ENCODE assay signal across 29 cellular contexts in the genomic region with DNA sequence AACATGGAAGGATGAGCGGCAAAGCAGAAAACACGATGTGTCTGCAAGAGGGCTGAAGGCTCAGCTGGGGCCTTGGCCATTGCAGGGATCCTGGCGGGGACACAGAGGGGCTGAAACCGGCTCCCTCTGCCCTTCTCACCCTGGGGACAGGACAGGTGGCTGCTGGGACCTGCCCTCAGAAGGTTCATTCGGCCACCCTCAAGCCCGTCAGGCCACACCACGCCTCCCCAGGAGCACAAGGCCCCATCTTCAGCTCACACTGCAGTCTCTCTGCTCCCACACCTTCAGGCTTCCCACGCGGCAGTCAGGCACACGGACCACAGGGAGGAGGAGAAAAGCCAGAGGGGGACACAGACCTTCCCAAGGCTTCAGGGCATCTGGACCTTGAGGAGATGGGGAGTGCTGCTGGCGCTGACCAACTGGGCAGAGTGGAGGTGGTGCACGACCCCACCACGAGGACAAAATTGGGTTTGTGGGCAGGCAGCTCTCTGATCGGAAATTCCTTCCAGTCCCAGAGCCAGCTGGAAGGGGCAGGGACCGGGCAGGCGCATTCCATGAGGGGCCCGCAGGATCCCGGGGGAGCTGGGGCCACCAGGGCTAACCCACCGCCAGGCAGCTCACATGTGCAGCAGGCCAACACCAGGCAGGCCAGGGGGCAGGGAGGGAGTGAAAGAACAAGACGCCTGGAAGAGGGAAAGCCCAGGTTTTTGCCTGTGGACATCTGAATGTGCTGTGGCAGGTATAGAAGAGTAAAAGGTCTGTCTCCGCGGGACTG.
DNase-seq lines count a peak whose midpoint lies in the region; ATAC-seq, FAIRE-seq and TF ChIP-seq lines count a peak whose summit lies in the region.
"Had no signal": no experiment of that assay in that cellular context is flagged by ENCODE, and none has a peak within 500 bp of the region (broad histone marks: within the 10 kb centered on the region; RNA-seq: fewer than 3 reads in every experiment).

No MANE protein-coding gene starts in this region.

- TF ChIP-seq CTCF in Caco-2 (IDR thresholded peaks at IDR 0.05; ENCODE audit: insufficient read depth in 1 of 2, low read depth in 1 of 2, low read length in 1 of 2, severe bottlenecking in 1 of 2, unreplicated experiment in 1 of 2) (no peak), H1 (IDR thresholded peaks at IDR 0.05; ENCODE audit: control extremely low read depth in 1 of 3, insufficient read depth in 1 of 3, low read depth in 1 of 3, low read length in 3 of 3) (no peak), neural crest cell (conservative IDR thresholded peaks at IDR 0.05) (no peak), body of pancreas (IDR thresholded peaks at IDR 0.05) (no peak)

- peak overlapping the region; percentile 35; the same call in 1 of the 2 replicates for H2BK5ac ChIP-seq in H1 (ENCODE audit: low read depth, low read length)

- H4K5ac ChIP-seq in H1 (ENCODE audit: insufficient read length, low read depth, low read length), result no peak overlapping the region

- H3K27ac ChIP-seq in HUES6 (ENCODE audit: low read depth, low read length) (0 out of 2 replicates have a peak overlapping the region, but pooled peaks have one; percentile 10), H1 (ENCODE audit: low read depth, low read length) (no peak overlapping the region; the same call in 1 of the 2 replicates), body of pancreas (no peak overlapping the region)
- H3K27ac ChIP-seq: HL-60, prostate gland, transverse colon, WERI-Rb-1 had no signal

- no peak for TF ChIP-seq EP300 in H1 (IDR thresholded peaks at IDR 0.05; ENCODE audit: borderline replicate concordance in 1 of 2, low read depth in 2 of 2, low read length in 2 of 2)

- CTCF ChIA-PET in Caco-2 (lab: Charles Lee), result no interaction called here
- CTCF ChIA-PET in H1 (lab: Charles Lee; ENCODE audit: partially characterized antibody), result interaction anchor here (0.7 to 4.9 kb wide), 7 partner anchors 9 to 80 kb away, joined by 3 to 28 read pairs (median 4); no protein-coding TSS in a partner anchor

- H4K8ac ChIP-seq in H1 (ENCODE audit: extremely low read depth, insufficient read depth, low read length), result 0 out of 2 replicates have a peak overlapping the region, but pooled peaks have one; percentile 14

- H2BK12ac ChIP-seq in H1 (ENCODE audit: low read depth, low read length), result no peak overlapping the region

- H3K79me2 ChIP-seq in H1 (ENCODE audit: control insufficient read depth in 1 of 2, insufficient read depth in 2 of 2, low read length in 2 of 2), result no peaks in the 10 kb centered on the region

- H3K27me3 ChIP-seq in Caco-2 (replicated peaks; ENCODE audit: control insufficient read depth, insufficient read depth, low read length) (no peaks in the 10 kb centered on the region), HUES6 (ENCODE audit: control insufficient read depth, insufficient read depth, low read length) (no peaks in the 10 kb centered on the region), H1 (replicated peaks in 1 of 4; ENCODE audit: control insufficient read depth in 3 of 4, extremely low read depth in 1 of 4, insufficient read depth in 3 of 4, low read length in 3 of 4) (no peaks in the 10 kb centered on the region), body of pancreas (no peaks in the 10 kb centered on the region)
- H3K27me3 ChIP-seq: BE2C, transverse colon had no signal

- H2BK120ac ChIP-seq in H1 (replicated peaks; ENCODE audit: low read depth, low read length), result no peak overlapping the region

- H3K4me2 ChIP-seq in H1 (ENCODE audit: insufficient read depth in 1 of 2, low read depth in 2 of 2, low read length in 2 of 2), result no peak overlapping the region

- H3K79me1 ChIP-seq in H1 (ENCODE audit: low read depth, low read length), result no peaks in the 10 kb centered on the region; the same call in 1 of the 2 replicates

- no peak overlapping the region for H3K23ac ChIP-seq in H1 (ENCODE audit: insufficient read length)

- TF ChIP-seq RAD21 in H1 (IDR thresholded peaks at IDR 0.05 in 1 of 2, conservative IDR thresholded peaks at IDR 0.05 in 1 of 2; ENCODE audit: low read depth in 2 of 2, low read length in 2 of 2), result no peak

- TF ChIP-seq POLR2A in H1 (IDR thresholded peaks at IDR 0.05; ENCODE audit: control extremely low read depth in 1 of 2, low read depth in 2 of 2, low read length in 2 of 2) (no peak), body of pancreas (IDR thresholded peaks at IDR 0.05) (no peak)

- H3K9me3 ChIP-seq in Caco-2 (no peaks in the 10 kb centered on the region), HUES6 (ENCODE audit: control insufficient read depth, insufficient read depth, low read depth, low read length) (no peaks in the 10 kb centered on the region), H1 (ENCODE audit: insufficient read depth in 2 of 2, low read depth in 1 of 2, low read length in 1 of 2) (no peaks in the 10 kb centered on the region), body of pancreas (no peaks in the 10 kb centered on the region)
- H3K9me3 ChIP-seq: BE2C, prostate gland, transverse colon had no signal

- no peak overlapping the region for H3K56ac ChIP-seq in H1 (replicated peaks; ENCODE audit: insufficient read length, low read depth, low read length)

- H3K27me3 Mint-ChIP-seq in Caco-2 (ENCODE audit: insufficient read depth, unreplicated experiment), result no peaks in the 10 kb centered on the region
- H3K27me3 Mint-ChIP-seq in neural crest cell (ENCODE audit: low read depth), result no peaks in the 10 kb centered on the region
- H3K27me3 Mint-ChIP-seq: activated T-cell treated with anti-CD3 and anti-CD28 coated beads, Interleukin-2, amount 50 U/mL, for 24 hours had no signal

- H3K9me3 Mint-ChIP-seq in Caco-2 (ENCODE audit: unreplicated experiment) (no peaks in the 10 kb centered on the region), neural crest cell (no peaks in the 10 kb centered on the region)
- H3K9me3 Mint-ChIP-seq: activated T-cell treated with anti-CD3 and anti-CD28 coated beads, Interleukin-2, amount 50 U/mL, for 24 hours; stimulated activated effector memory CD8-positive, alpha-beta T cell treated with anti-CD3 and anti-CD28 coated beads, Interleukin-12 subunit alpha, Interleukin-12 subunit beta, amount 100 ng/mL, for 72 hours had no signal

- H3K9ac ChIP-seq in HUES6 (ENCODE audit: low read length), result peak overlapping the region; percentile 9
- H3K9ac ChIP-seq in H1 (replicated peaks in 1 of 4; ENCODE audit: extremely low read depth in 1 of 4, low read depth in 3 of 4, low read length in 3 of 4), result no peak overlapping the region

- H2AFZ ChIP-seq in H1 (ENCODE audit: low read length), result no peak overlapping the region

- no peak overlapping the region for H3K14ac ChIP-seq in H1 (ENCODE audit: insufficient read length)

- intact Hi-C loops in Caco-2 (cut with micrococcal nuclease; ENCODE audit: unreplicated experiment) (no loop called here), body of pancreas (cut with DNase I) (no loop called here)

- H3K27ac Mint-ChIP-seq in Caco-2 (ENCODE audit: unreplicated experiment) (peak overlapping the region; percentile 40), neural crest cell (ENCODE audit: unreplicated experiment) (peak overlapping the region; percentile 93)
- H3K27ac Mint-ChIP-seq: activated T-cell treated with anti-CD3 and anti-CD28 coated beads, Interleukin-2, amount 50 U/mL, for 24 hours; stimulated activated effector memory CD8-positive, alpha-beta T cell treated with anti-CD3 and anti-CD28 coated beads, Interleukin-12 subunit alpha, Interleukin-12 subunit beta, amount 100 ng/mL, for 72 hours had no signal

- H3K36me3 ChIP-seq in Caco-2 (ENCODE audit: control insufficient read depth, insufficient read depth, low read length) (no peaks in the 10 kb centered on the region; the same call in 1 of the 2 replicates), HUES6 (ENCODE audit: control insufficient read depth, insufficient read depth, low read length) (peaks cover 24% of the 10 kb centered on the region), H1 (ENCODE audit: control insufficient read depth in 2 of 4, insufficient read depth in 4 of 4, low read length in 3 of 4) (peaks cover 0 to 2% (median 0%) of the 10 kb centered on the region in 4 experiments; a peak in 3 of 8 replicates), body of pancreas (replicated peaks in 1 of 2; ENCODE audit: insufficient read depth in 1 of 2, low read depth in 2 of 2) (no peaks in the 10 kb centered on the region)
- H3K36me3 ChIP-seq: prostate gland, transverse colon had no signal

- no peak overlapping the region for H3K4me3 ChIP-seq in Caco-2 (ENCODE audit: low read depth, low read length)
- H3K4me3 ChIP-seq in HUES6 (ENCODE audit: low read depth, low read length), result no peak overlapping the region
- no peak overlapping the region for H3K4me3 ChIP-seq in H1 (ENCODE audit: extremely low read depth in 1 of 4, insufficient read depth in 2 of 4, low read depth in 3 of 4, low read length in 4 of 4)
- H3K4me3 ChIP-seq in body of pancreas, result no peak overlapping the region
- H3K4me3 ChIP-seq: GM12878, prostate gland, transverse colon had no signal

- H3K36me3 Mint-ChIP-seq in Caco-2 (ENCODE audit: insufficient read depth, unreplicated experiment), result peaks cover 27% of the 10 kb centered on the region
- H3K36me3 Mint-ChIP-seq in neural crest cell (ENCODE audit: low read depth), result peaks cover 11% of the 10 kb centered on the region
- H3K36me3 Mint-ChIP-seq: stimulated activated effector memory CD8-positive, alpha-beta T cell treated with anti-CD3 and anti-CD28 coated beads, Interleukin-12 subunit alpha, Interleukin-12 subunit beta, amount 100 ng/mL, for 72 hours had no signal

- H3K4me3 Mint-ChIP-seq in Caco-2 (ENCODE audit: unreplicated experiment), result no peak overlapping the region
- H3K4me3 Mint-ChIP-seq in neural crest cell, result no peak overlapping the region
- H3K4me3 Mint-ChIP-seq: activated T-cell treated with anti-CD3 and anti-CD28 coated beads, Interleukin-2, amount 50 U/mL, for 24 hours; stimulated activated effector memory CD8-positive, alpha-beta T cell treated with anti-CD3 and anti-CD28 coated beads, Interleukin-12 subunit alpha, Interleukin-12 subunit beta, amount 100 ng/mL, for 72 hours had no signal

- no peak for FAIRE-seq in H1 (lab: Jason Lieb, UNC)
- FAIRE-seq: GM12878, GM19239, H54, RCC 7860 had no signal

- H4K91ac ChIP-seq in H1 (replicated peaks; ENCODE audit: insufficient read length, low read length), result no peak overlapping the region

- no peak overlapping the region for H3K18ac ChIP-seq in H1 (ENCODE audit: extremely low read depth, low read length)

- DNase-seq in Caco-2 (no peak), H1 (ENCODE audit: low read depth in 1 of 2, low spot score in 2 of 2) (no peak), neural crest cell (ENCODE audit: low read depth, low spot score) (no peak), HuH-7 (ENCODE audit: low spot score) (no peak), body of pancreas (no peak), SHP77 treated with DMSO at 0.1 percent for 48 hours (lab: John Stamatoyannopoulos, UW) (no peak)
- DNase-seq: ACHN; activated CD4-positive, alpha-beta T cell treated with anti-CD3 and anti-CD28 coated beads for 48 hours; activated T-cell treated with anti-CD3 and anti-CD28 coated beads, Interleukin-2, amount 50 U/mL, for 24 hours; BE2C; foreskin melanocyte; left cardiac atrium; mammary epithelial cell; MM.1S; NCI-H1105 treated with DMSO at 0.1 percent for 48 hours; NCI-H2029 treated with DMSO at 0.1 percent for 48 hours; NCI-H2227 treated with DMSO at 0.1 percent for 48 hours; T1000; transverse colon; WERI-Rb-1 had no signal

- ATAC-seq in HG03354 (IDR thresholded peaks at IDR 0.05; ENCODE audit: poor library complexity, severe bottlenecking, unreplicated experiment), result no peak
- no peak for ATAC-seq in body of pancreas
- ATAC-seq: GM12878; stimulated activated effector memory CD8-positive, alpha-beta T cell treated with anti-CD3 and anti-CD28 coated beads, Interleukin-12 subunit alpha, Interleukin-12 subunit beta, amount 100 ng/mL, for 72 hours had no signal

- no TSS peak for BruUV-seq in Caco-2 (replicated peaks; lab: Mats Ljungman, UMichigan)

- 93% methylated on average over 22 of the region's 22 CpGs; no CpG with 5 or more reads in 1 of the 2 experiments for WGBS in H1 (ENCODE audit: extremely low coverage in 1 of 2, insufficient coverage in 1 of 2, insufficient read length in 1 of 2, insufficient replicate concordance in 2 of 2, low coverage in 1 of 2, low lambda C conversion rate in 2 of 2, missing lambda C conversion rate in 1 of 2), 2 experiments
- 81 to 90% methylated on average over 15 to 22 of the region's 22 CpGs for WGBS in body of pancreas, 2 donors

- H3K23me2 ChIP-seq in H1 (ENCODE audit: low read depth, low read length), result no peaks in the 10 kb centered on the region

- peaks cover 0 to 2% of the 10 kb centered on the region in 2 experiments for H4K20me1 ChIP-seq in H1 (replicated peaks in 1 of 2; ENCODE audit: control insufficient read depth in 1 of 2, insufficient read depth in 2 of 2, low read length in 2 of 2)

- H2BK15ac ChIP-seq in H1 (ENCODE audit: low read length), result no peak overlapping the region

- no peak overlapping the region for H2BK20ac ChIP-seq in H1 (ENCODE audit: low read length)

- H3K4me1 ChIP-seq in Caco-2 (no peaks in the 10 kb centered on the region), HUES6 (ENCODE audit: control insufficient read depth, insufficient read depth, low read length) (no peaks in the 10 kb centered on the region), H1 (replicated peaks in 1 of 4; ENCODE audit: control insufficient read depth in 3 of 4, insufficient read depth in 4 of 4, low read length in 3 of 4) (no peaks in the 10 kb centered on the region), body of pancreas (peaks cover 6% of the 10 kb centered on the region)
- H3K4me1 ChIP-seq: prostate gland, transverse colon had no signal

- no peaks in the 10 kb centered on the region for H3K4me1 Mint-ChIP-seq in Caco-2 (ENCODE audit: low read depth, unreplicated experiment)
- peaks cover 17% of the 10 kb centered on the region for H3K4me1 Mint-ChIP-seq in neural crest cell

- POLR2A ChIA-PET in Caco-2 (lab: Charles Lee) (no interaction called here), H1 (lab: Charles Lee; ENCODE audit: partially characterized antibody) (no interaction called here)

- H3K4ac ChIP-seq in H1 (replicated peaks; ENCODE audit: insufficient read length, low read depth, low read length), result no peak overlapping the region

- H2AK5ac ChIP-seq in H1 (ENCODE audit: low read depth, low read length), result no peak overlapping the region
